Comparison of ENCODE assay signal across 1 cellular context in genomic region chr16:74423721-74424120, GRCh38. TPM values are rescaled to one million over a fixed set of nuclear protein-coding genes. Genes with fewer than 3 reads are reported as not detected.
"Had no signal": no experiment of that assay in that cellular context is flagged by ENCODE, and none has a peak within 500 bp of the region (broad histone marks: within the 10 kb centered on the region; RNA-seq: fewer than 3 reads in every experiment).

No MANE protein-coding gene starts in this region.

RNA-seq across cellular contexts. Expression of gene NPIPB15, which starts 47.6 kb away (rescaled TPM):
- total RNA-seq: G401 had no signal
